In genomic region chr5:14739961-14740360, GRCh38 we compare ENCODE assay signal across 28 cellular contexts.
DNase-seq lines count a peak whose midpoint lies in the region; ATAC-seq and TF ChIP-seq lines count a peak whose summit lies in the region.
"Had no signal": no experiment of that assay in that cellular context is flagged by ENCODE, and none has a peak within 500 bp of the region (broad histone marks: within the 10 kb centered on the region; RNA-seq: fewer than 3 reads in every experiment).

No MANE protein-coding gene starts in this region.

- H3K27me3 ChIP-seq in GM23248 (replicated peaks; ENCODE audit: insufficient read depth), result no peaks in the 10 kb centered on the region
- no peaks in the 10 kb centered on the region for H3K27me3 ChIP-seq in endodermal cell (ENCODE audit: control insufficient read depth, insufficient read depth, low read length, poor library complexity, severe bottlenecking)
- H3K27me3 ChIP-seq in skeletal muscle satellite cell (ENCODE audit: control insufficient read depth, insufficient read depth, low read length), result no peaks in the 10 kb centered on the region
- no peaks in the 10 kb centered on the region for H3K27me3 ChIP-seq in H9 (ENCODE audit: insufficient read depth, low read length)
- H3K27me3 ChIP-seq: gastroesophageal sphincter, neural progenitor cell, right atrium auricular region, SJSA1, testis, vagina had no signal

- H4K91ac ChIP-seq in H9 (ENCODE audit: insufficient read length, low read depth, low read length), result no peak overlapping the region

- 98 to 99% methylated on average over 5 of the region's 5 CpGs for WGBS in GM23248 (ENCODE audit: low coverage in 1 of 2, low lambda C conversion rate in 2 of 2, missing lambda C conversion rate in 2 of 2), 2 experiments
- 89 to 91% methylated on average over 5 of the region's 5 CpGs for WGBS in endodermal cell (ENCODE audit: insufficient coverage in 1 of 2, insufficient read length in 1 of 2), 2 experiments
- WGBS in H9 (ENCODE audit: extremely low coverage, insufficient read length, low lambda C conversion rate), result no CpG with 5 or more reads among the region's 5 CpGs

- H3T11ph ChIP-seq in H9 (ENCODE audit: low read length), result no peak overlapping the region

- H3K27ac ChIP-seq in GM23248, result peak overlapping the region; percentile 50
- H3K27ac ChIP-seq in KOPT-K1 (ENCODE audit: low read depth, low read length, poor library complexity, severe bottlenecking), result peak overlapping the region; percentile 80
- H3K27ac ChIP-seq in endodermal cell (ENCODE audit: low read depth, low read length), result peak overlapping the region; percentile 8
- no peak overlapping the region for H3K27ac ChIP-seq in H9 (ENCODE audit: insufficient read length, low read depth, low read length)
- H3K27ac ChIP-seq: neural progenitor cell, SJSA1, testis, vagina had no signal

- H3K4me3 Mint-ChIP-seq in endodermal cell (no peak overlapping the region), H9 (no peak overlapping the region)
- H3K4me3 Mint-ChIP-seq: activated B cell treated with CpG ODN at 0.5 μM for 24 hours; activated CD4-positive, alpha-beta T cell treated with anti-CD3 and anti-CD28 coated beads, Interleukin-2, amount 10 ng/mL, durations not matched to agents 7 days and 5 days; activated naive CD8-positive, alpha-beta T cell treated with anti-CD3 and anti-CD28 coated beads for 36 hours; CD14-positive monocyte; neural progenitor cell; stimulated activated naive CD8-positive, alpha-beta T cell treated with anti-CD3 and anti-CD28 coated beads, Interleukin-15, Interleukin-2, amounts not matched to agents 100 ng/mL and 50 ng/mL, for 24 hours; T-cell had no signal

- no peak overlapping the region for H4K8ac ChIP-seq in H9 (replicated peaks; ENCODE audit: insufficient read length, low read depth, low read length)

- no peak overlapping the region for H2BK5ac ChIP-seq in H9 (ENCODE audit: insufficient read length, low read length)

- H3K18ac ChIP-seq in H9 (ENCODE audit: insufficient read length, low read depth, low read length), result no peak overlapping the region

- no peak overlapping the region for H3K4me3 ChIP-seq in GM23248
- no peak overlapping the region for H3K4me3 ChIP-seq in endodermal cell (ENCODE audit: low read length)
- no peak overlapping the region for H3K4me3 ChIP-seq in skeletal muscle satellite cell (ENCODE audit: low read length)
- H3K4me3 ChIP-seq: gastroesophageal sphincter, neural progenitor cell, right atrium auricular region, SJSA1, testis, vagina had no signal

- H3K36me3 Mint-ChIP-seq in endodermal cell (ENCODE audit: low read depth) (peaks cover 3% of the 10 kb centered on the region), H9 (ENCODE audit: insufficient read depth in 1 of 3, low read depth in 3 of 3) (no peaks in the 10 kb centered on the region; a peak in 1 of 7 replicates)

- H3K14ac ChIP-seq in H9 (ENCODE audit: insufficient read depth, low read length), result no peak overlapping the region

- H3K23me2 ChIP-seq in H9 (ENCODE audit: insufficient read length, low read depth, low read length, poor library complexity, severe bottlenecking), result no peaks in the 10 kb centered on the region

- H3K9me3 Mint-ChIP-seq in endodermal cell, result no peaks in the 10 kb centered on the region
- no peaks in the 10 kb centered on the region; a peak in 1 of 5 replicates for H3K9me3 Mint-ChIP-seq in H9
- H3K9me3 Mint-ChIP-seq: activated B cell treated with CpG ODN at 0.5 μM for 24 hours; activated CD4-positive, alpha-beta T cell treated with anti-CD3 and anti-CD28 coated beads, Interleukin-2, amount 10 ng/mL, durations not matched to agents 7 days and 5 days; activated naive CD8-positive, alpha-beta T cell treated with anti-CD3 and anti-CD28 coated beads for 36 hours; neural progenitor cell; stimulated activated naive CD8-positive, alpha-beta T cell treated with anti-CD3 and anti-CD28 coated beads, Interleukin-15, Interleukin-2, amounts not matched to agents 100 ng/mL and 50 ng/mL, for 24 hours; T-cell had no signal

- no peak overlapping the region for H3K56ac ChIP-seq in H9 (ENCODE audit: insufficient read length, low read depth, low read length)

- H3K79me1 ChIP-seq in H9 (ENCODE audit: insufficient read depth, low read depth, low read length, poor library complexity, severe bottlenecking), result no peaks in the 10 kb centered on the region

- ATAC-seq in sciatic nerve (no peak), GM21390 (IDR thresholded peaks at IDR 0.05; ENCODE audit: unreplicated experiment) (no peak)
- ATAC-seq: T-cell had no signal

- peak overlapping the region; percentile 32 for H3K4me2 ChIP-seq in GM23248 (ENCODE audit: unreplicated experiment)
- no peak overlapping the region for H3K4me2 ChIP-seq in skeletal muscle satellite cell (ENCODE audit: low read length)
- H3K4me2 ChIP-seq in H9 (ENCODE audit: insufficient read depth, insufficient read length, low read length), result no peak overlapping the region
- H3K4me2 ChIP-seq: neural progenitor cell had no signal

- in situ Hi-C loops in GM23248 (cut with MboI), result no loop called here

- H2AK5ac ChIP-seq in H9 (ENCODE audit: insufficient read length, low read length), result no peak overlapping the region

- no peak overlapping the region for H3K27ac Mint-ChIP-seq in endodermal cell
- peak overlapping the region in 1 of 3 experiments; percentile 2; a peak in 1 of 7 replicates for H3K27ac Mint-ChIP-seq in H9
- H3K27ac Mint-ChIP-seq: activated B cell treated with CpG ODN at 0.5 μM for 24 hours; activated CD4-positive, alpha-beta T cell treated with anti-CD3 and anti-CD28 coated beads, Interleukin-2, amount 10 ng/mL, durations not matched to agents 7 days and 5 days; activated naive CD8-positive, alpha-beta T cell treated with anti-CD3 and anti-CD28 coated beads for 36 hours; neural progenitor cell; stimulated activated naive CD8-positive, alpha-beta T cell treated with anti-CD3 and anti-CD28 coated beads, Interleukin-15, Interleukin-2, amounts not matched to agents 100 ng/mL and 50 ng/mL, for 24 hours had no signal

- no peak overlapping the region for H3K23ac ChIP-seq in H9 (ENCODE audit: insufficient read length, low read depth, low read length)

- no peak overlapping the region for H2BK120ac ChIP-seq in H9 (ENCODE audit: low read depth, low read length, poor library complexity, severe bottlenecking)

- H2BK20ac ChIP-seq in H9 (ENCODE audit: low read depth, low read length, poor library complexity, severe bottlenecking), result no peak overlapping the region

- TF ChIP-seq CTCF in endodermal cell (conservative IDR thresholded peaks at IDR 0.05) (no peak), H9 (conservative IDR thresholded peaks at IDR 0.05) (no peak)

- H2AFZ ChIP-seq in GM23248 (no peak overlapping the region), H9 (ENCODE audit: low read length) (no peak overlapping the region)
- H2AFZ ChIP-seq: neural progenitor cell had no signal

- H3K27me3 Mint-ChIP-seq in endodermal cell (ENCODE audit: insufficient read depth) (no peaks in the 10 kb centered on the region), H9 (ENCODE audit: low read depth) (no peaks in the 10 kb centered on the region)
- H3K27me3 Mint-ChIP-seq: activated B cell treated with CpG ODN at 0.5 μM for 24 hours; activated CD4-positive, alpha-beta T cell treated with anti-CD3 and anti-CD28 coated beads, Interleukin-2, amount 10 ng/mL, durations not matched to agents 7 days and 5 days; activated naive CD8-positive, alpha-beta T cell treated with anti-CD3 and anti-CD28 coated beads for 36 hours; stimulated activated naive CD8-positive, alpha-beta T cell treated with anti-CD3 and anti-CD28 coated beads, Interleukin-15, Interleukin-2, amounts not matched to agents 100 ng/mL and 50 ng/mL, for 24 hours; T-cell had no signal

- peaks cover 14% of the 10 kb centered on the region; the same call in 1 of the 2 replicates for H3K36me3 ChIP-seq in GM23248 (ENCODE audit: low read depth)
- H3K36me3 ChIP-seq in KOPT-K1 (ENCODE audit: insufficient read depth, low read length), result no peaks in the 10 kb centered on the region
- H3K36me3 ChIP-seq in endodermal cell (ENCODE audit: control insufficient read depth, insufficient read depth, low read length), result peaks cover 8% of the 10 kb centered on the region
- H3K36me3 ChIP-seq in skeletal muscle satellite cell (ENCODE audit: insufficient read depth, low read length), result peaks cover 12% of the 10 kb centered on the region
- H3K36me3 ChIP-seq: neural progenitor cell, SJSA1 had no signal

- H3K9ac ChIP-seq in GM23248 (no peak overlapping the region), endodermal cell (ENCODE audit: extremely low read depth, low read length, poor library complexity, severe bottlenecking) (no peak overlapping the region), skeletal muscle satellite cell (ENCODE audit: low read depth, low read length) (peak overlapping the region; percentile 8), H9 (ENCODE audit: extremely low read depth, insufficient read length, low read length) (no peak overlapping the region)
- H3K9ac ChIP-seq: neural progenitor cell had no signal

- no peak overlapping the region for H2BK15ac ChIP-seq in H9 (ENCODE audit: low read depth, low read length)

- H3K9me3 ChIP-seq in GM23248 (ENCODE audit: low read depth) (no peaks in the 10 kb centered on the region), KOPT-K1 (ENCODE audit: insufficient read depth, low read length, poor library complexity, severe bottlenecking) (no peaks in the 10 kb centered on the region), endodermal cell (ENCODE audit: control insufficient read depth, low read length) (no peaks in the 10 kb centered on the region), skeletal muscle satellite cell (replicated peaks; ENCODE audit: low read length) (no peaks in the 10 kb centered on the region), H9 (ENCODE audit: control insufficient read depth, low read depth, low read length) (no peaks in the 10 kb centered on the region)
- H3K9me3 ChIP-seq: gastroesophageal sphincter, right atrium auricular region, SJSA1, testis, vagina had no signal

- H4K20me1 ChIP-seq in GM23248 (ENCODE audit: insufficient read depth), result no peaks in the 10 kb centered on the region
- H4K20me1 ChIP-seq in H9 (ENCODE audit: control insufficient read depth, insufficient read depth, insufficient read length), result peaks cover 2% of the 10 kb centered on the region

- H3F3A ChIP-seq in GM23248 (ENCODE audit: insufficient read depth), result peaks cover 35% of the 10 kb centered on the region

- H3K79me2 ChIP-seq in GM23248 (ENCODE audit: insufficient read depth) (no peaks in the 10 kb centered on the region), H9 (ENCODE audit: insufficient read depth, low read length) (no peaks in the 10 kb centered on the region)

- H3K4ac ChIP-seq in H9 (ENCODE audit: low read depth, low read length), result no peak overlapping the region

- H4K5ac ChIP-seq in H9 (ENCODE audit: insufficient read length, low read depth, low read length), result no peak overlapping the region

- no peak overlapping the region for H2BK12ac ChIP-seq in H9 (ENCODE audit: insufficient read length, low read depth, low read length)

- no peak for DNase-seq in GM23248
- DNase-seq in endodermal cell, result no peak
- DNase-seq in sciatic nerve (ENCODE audit: low spot score), result no peak
- DNase-seq in H9, result no peak
- DNase-seq: activated B cell treated with CpG ODN at 0.5 μM for 24 hours; activated CD4-positive, alpha-beta T cell treated with anti-CD3 and anti-CD28 coated beads, Interleukin-2, amount 10 ng/mL, durations not matched to agents 7 days and 5 days; activated effector memory CD4-positive, alpha-beta T cell treated with anti-CD3 and anti-CD28 coated beads, Interleukin-2, amount 50 U/mL, for 16 hours; activated naive CD8-positive, alpha-beta T cell treated with anti-CD3 and anti-CD28 coated beads for 36 hours; activated T-cell treated with anti-CD3 and anti-CD28 coated beads, Interleukin-2, amount 50 U/mL, for 1 hour; anterior cingulate cortex; caudate nucleus; hypothalamus; NCI-H1048; NCI-H1694; NCI-H446 treated with DMSO at 0.1 percent for 48 hours; stimulated activated CD8-positive, alpha-beta memory T cell treated with anti-CD3 and anti-CD28 coated beads, Interleukin-4, amount 100 ng/mL, for 48 hours; T-cell; testis had no signal

- H3K9me2 ChIP-seq in GM23248 (ENCODE audit: insufficient read depth), result no peaks in the 10 kb centered on the region

- H3K4me1 ChIP-seq in GM23248 (ENCODE audit: insufficient read depth) (peaks cover 21% of the 10 kb centered on the region), endodermal cell (ENCODE audit: control insufficient read depth, insufficient read depth, low read length) (no peaks in the 10 kb centered on the region), skeletal muscle satellite cell (ENCODE audit: control insufficient read depth, insufficient read depth, low read length) (peaks cover 35% of the 10 kb centered on the region), H9 (ENCODE audit: insufficient read depth, low read length) (peaks cover 5% of the 10 kb centered on the region; the same call in 1 of the 2 replicates)
- H3K4me1 ChIP-seq: testis, vagina had no signal

- H3K4me1 Mint-ChIP-seq in endodermal cell (peaks cover 2% of the 10 kb centered on the region), H9 (peaks cover 38 to 46% of the 10 kb centered on the region in 2 experiments)

- intact Hi-C loops in sciatic nerve (cut with DNase I), result no loop called here
